1 cellular context compared by ENCODE assay signal in the genomic region with DNA sequence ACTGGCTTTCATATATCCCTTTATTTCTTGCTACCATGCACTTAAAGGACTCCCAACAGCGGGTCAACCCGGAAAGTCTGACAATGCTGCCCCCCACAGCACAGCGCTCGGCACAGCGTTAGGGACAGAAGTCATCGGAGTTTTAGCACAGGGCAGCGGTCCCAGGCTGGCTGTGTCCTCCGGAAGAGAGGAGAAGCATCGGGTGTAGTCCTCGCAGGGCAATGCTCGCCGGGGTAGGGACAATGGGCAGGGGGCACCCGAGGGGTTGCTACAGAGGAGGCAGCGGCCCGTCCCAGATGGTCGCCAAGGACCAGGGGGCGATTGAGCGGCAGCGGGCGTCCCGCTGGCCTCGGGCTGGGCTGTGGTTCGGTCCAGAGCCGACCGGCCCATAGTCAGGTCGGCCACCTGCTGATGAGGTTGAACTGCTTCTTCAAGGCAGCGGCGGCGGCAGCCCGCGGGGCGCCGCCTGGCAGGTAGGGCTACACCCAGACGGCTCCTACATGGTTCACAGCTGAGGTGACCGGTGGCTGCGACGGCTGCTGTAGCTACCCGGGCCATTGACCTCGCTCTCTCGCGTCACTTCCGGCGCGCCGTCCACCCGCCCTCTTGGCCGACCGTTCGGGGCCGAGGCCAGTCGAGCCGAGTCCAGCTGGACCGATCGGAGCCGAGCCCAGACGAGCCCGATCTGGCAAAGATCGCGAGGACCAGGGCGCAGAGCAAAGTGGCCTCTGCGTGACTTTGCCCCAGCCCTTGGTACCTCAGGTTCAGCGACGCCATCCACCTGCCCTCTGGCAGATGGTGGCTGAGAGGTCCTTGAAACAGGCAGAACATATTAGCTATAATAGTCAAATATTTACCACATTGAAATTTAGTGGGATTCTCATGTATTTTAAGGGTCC.
A peak's percentile ranks its signal among the peaks of the same experiment; 100 is the strongest.
TF ChIP-seq lines count a peak whose summit lies in the region.

No MANE protein-coding gene starts in this region.

TF ChIP-seq in K562, 482 proteins besides CTCF, POLR2A, EP300 and RAD21 (continued from another document and continues in another):
- TF ChIP-seq, protein P1, sequence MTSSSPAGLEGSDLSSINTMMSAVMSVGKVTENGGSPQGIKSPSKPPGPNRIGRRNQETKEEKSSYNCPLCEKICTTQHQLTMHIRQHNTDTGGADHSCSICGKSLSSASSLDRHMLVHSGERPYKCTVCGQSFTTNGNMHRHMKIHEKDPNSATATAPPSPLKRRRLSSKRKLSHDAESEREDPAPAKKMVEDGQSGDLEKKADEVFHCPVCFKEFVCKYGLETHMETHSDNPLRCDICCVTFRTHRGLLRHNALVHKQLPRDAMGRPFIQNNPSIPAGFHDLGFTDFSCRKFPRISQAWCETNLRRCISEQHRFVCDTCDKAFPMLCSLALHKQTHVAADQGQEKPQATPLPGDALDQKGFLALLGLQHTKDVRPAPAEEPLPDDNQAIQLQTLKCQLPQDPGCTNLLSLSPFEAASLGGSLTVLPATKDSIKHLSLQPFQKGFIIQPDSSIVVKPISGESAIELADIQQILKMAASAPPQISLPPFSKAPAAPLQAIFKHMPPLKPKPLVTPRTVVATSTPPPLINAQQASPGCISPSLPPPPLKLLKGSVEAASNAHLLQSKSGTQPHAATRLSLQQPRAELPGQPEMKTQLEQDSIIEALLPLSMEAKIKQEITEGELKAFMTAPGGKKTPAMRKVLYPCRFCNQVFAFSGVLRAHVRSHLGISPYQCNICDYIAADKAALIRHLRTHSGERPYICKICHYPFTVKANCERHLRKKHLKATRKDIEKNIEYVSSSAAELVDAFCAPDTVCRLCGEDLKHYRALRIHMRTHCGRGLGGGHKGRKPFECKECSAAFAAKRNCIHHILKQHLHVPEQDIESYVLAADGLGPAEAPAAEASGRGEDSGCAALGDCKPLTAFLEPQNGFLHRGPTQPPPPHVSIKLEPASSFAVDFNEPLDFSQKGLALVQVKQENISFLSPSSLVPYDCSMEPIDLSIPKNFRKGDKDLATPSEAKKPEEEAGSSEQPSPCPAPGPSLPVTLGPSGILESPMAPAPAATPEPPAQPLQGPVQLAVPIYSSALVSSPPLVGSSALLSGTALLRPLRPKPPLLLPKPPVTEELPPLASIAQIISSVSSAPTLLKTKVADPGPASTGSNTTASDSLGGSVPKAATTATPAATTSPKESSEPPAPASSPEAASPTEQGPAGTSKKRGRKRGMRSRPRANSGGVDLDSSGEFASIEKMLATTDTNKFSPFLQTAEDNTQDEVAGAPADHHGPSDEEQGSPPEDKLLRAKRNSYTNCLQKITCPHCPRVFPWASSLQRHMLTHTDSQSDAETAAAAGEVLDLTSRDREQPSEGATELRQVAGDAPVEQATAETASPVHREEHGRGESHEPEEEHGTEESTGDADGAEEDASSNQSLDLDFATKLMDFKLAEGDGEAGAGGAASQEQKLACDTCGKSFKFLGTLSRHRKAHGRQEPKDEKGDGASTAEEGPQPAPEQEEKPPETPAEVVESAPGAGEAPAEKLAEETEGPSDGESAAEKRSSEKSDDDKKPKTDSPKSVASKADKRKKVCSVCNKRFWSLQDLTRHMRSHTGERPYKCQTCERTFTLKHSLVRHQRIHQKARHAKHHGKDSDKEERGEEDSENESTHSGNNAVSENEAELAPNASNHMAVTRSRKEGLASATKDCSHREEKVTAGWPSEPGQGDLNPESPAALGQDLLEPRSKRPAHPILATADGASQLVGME (CRISPR knock-in tag; IDR thresholded peaks at IDR 0.05) = peak; percentile 39; the same call in 1 of the 2 replicates
- TF ChIP-seq MED1 (CRISPR knock-in tag; IDR thresholded peaks at IDR 0.05; ENCODE audit: borderline replicate concordance) (no peak), HMGXB4 (CRISPR knock-in tag; IDR thresholded peaks at IDR 0.05) (peak; percentile 42; the same call in 1 of the 2 replicates), POLR2H (tag; IDR thresholded peaks at IDR 0.05; ENCODE audit: low read depth) (peak; percentile 77), ZNF785 (CRISPR knock-in tag; IDR thresholded peaks at IDR 0.05) (no peak), PCBP2 (IDR thresholded peaks at IDR 0.05; ENCODE audit: low read depth, low read length, poor library complexity, severe bottlenecking) (no peak), TBP (optimal IDR thresholded peaks at IDR 0.05; ENCODE audit: low read depth, low read length) (peak; percentile 44), ARID2 (IDR thresholded peaks at IDR 0.05) (0 out of 2 replicates have a peak, but pooled peaks have one; percentile 16), PTBP1 (IDR thresholded peaks at IDR 0.05; ENCODE audit: low read depth, low read length) (no peak), ZNF184 (CRISPR knock-in tag; IDR thresholded peaks at IDR 0.05) (no peak), MIER1 (IDR thresholded peaks at IDR 0.05; ENCODE audit: low read depth) (no peak), IRF2 (CRISPR knock-in tag; IDR thresholded peaks at IDR 0.05) (no peak), CBX1 (IDR thresholded peaks at IDR 0.05; ENCODE audit: low read depth) (0 out of 2 replicates have a peak, but pooled peaks have one; percentile 73), ZBTB17 (CRISPR knock-in tag; IDR thresholded peaks at IDR 0.05) (peak; percentile 98), NFE2L1 (tag; IDR thresholded peaks at IDR 0.05; ENCODE audit: borderline replicate concordance, low read depth) (no peak), DACH1 (IDR thresholded peaks at IDR 0.05; ENCODE audit: partially characterized antibody) (peak; percentile 82), TRIM24 (IDR thresholded peaks at IDR 0.05) (peak in 1 of 2 experiments; percentile 58; a peak in 1 of 4 replicates), MYC (IDR thresholded peaks at IDR 0.05; ENCODE audit: low read depth, low read length) (peak; percentile 76), MYC (CRISPR knock-in tag; IDR thresholded peaks at IDR 0.05; ENCODE audit: borderline replicate concordance, low read depth) (no peak), NR3C1 (CRISPR knock-in tag; IDR thresholded peaks at IDR 0.05) (no peak), MEF2A (IDR thresholded peaks at IDR 0.05; ENCODE audit: control insufficient read depth, low read depth, low read length) (no peak), RAD51 (IDR thresholded peaks at IDR 0.05; ENCODE audit: borderline replicate concordance, low read depth) (no peak), THRAP3 (IDR thresholded peaks at IDR 0.05; ENCODE audit: borderline replicate concordance) (no peak), DDX20 (tag; IDR thresholded peaks at IDR 0.05; ENCODE audit: low read depth) (no peak), GTF2A2 (tag; IDR thresholded peaks at IDR 0.05) (no peak), SIN3B (IDR thresholded peaks at IDR 0.05; ENCODE audit: low read depth) (peak; percentile 93), PTRF (tag; IDR thresholded peaks at IDR 0.05) (no peak), TAF9B (IDR thresholded peaks at IDR 0.05; ENCODE audit: partially characterized antibody) (peak; percentile 57), NEUROD1 (IDR thresholded peaks at IDR 0.05; ENCODE audit: borderline replicate concordance, low read depth, low read length, partially characterized antibody) (peak; percentile 64), FOSL1 (tag; conservative IDR thresholded peaks at IDR 0.05) (no peak), ZFP30 (CRISPR knock-in tag; IDR thresholded peaks at IDR 0.05; ENCODE audit: borderline replicate concordance) (no peak), NONO (IDR thresholded peaks at IDR 0.05; ENCODE audit: low read depth in 2 of 2, low read length in 1 of 2) (peak in 1 of 2 experiments; percentile 45; a peak in 2 of 4 replicates), ZNF699 (CRISPR knock-in tag; IDR thresholded peaks at IDR 0.05; ENCODE audit: insufficient replicate concordance) (no peak), ARID3B (CRISPR knock-in tag; IDR thresholded peaks at IDR 0.05; ENCODE audit: borderline replicate concordance) (no peak), ELK3 (CRISPR knock-in tag; IDR thresholded peaks at IDR 0.05) (no peak), PHB (CRISPR knock-in tag; IDR thresholded peaks at IDR 0.05) (no peak), CTCFL (IDR thresholded peaks at IDR 0.05; ENCODE audit: borderline replicate concordance, insufficient read depth, low read depth, low read length, poor library complexity, severe bottlenecking) (no peak), ZNF668 (CRISPR knock-in tag; IDR thresholded peaks at IDR 0.05) (0 out of 2 replicates have a peak, but pooled peaks have one; percentile 49)
- TF ChIP-seq, protein P2, sequence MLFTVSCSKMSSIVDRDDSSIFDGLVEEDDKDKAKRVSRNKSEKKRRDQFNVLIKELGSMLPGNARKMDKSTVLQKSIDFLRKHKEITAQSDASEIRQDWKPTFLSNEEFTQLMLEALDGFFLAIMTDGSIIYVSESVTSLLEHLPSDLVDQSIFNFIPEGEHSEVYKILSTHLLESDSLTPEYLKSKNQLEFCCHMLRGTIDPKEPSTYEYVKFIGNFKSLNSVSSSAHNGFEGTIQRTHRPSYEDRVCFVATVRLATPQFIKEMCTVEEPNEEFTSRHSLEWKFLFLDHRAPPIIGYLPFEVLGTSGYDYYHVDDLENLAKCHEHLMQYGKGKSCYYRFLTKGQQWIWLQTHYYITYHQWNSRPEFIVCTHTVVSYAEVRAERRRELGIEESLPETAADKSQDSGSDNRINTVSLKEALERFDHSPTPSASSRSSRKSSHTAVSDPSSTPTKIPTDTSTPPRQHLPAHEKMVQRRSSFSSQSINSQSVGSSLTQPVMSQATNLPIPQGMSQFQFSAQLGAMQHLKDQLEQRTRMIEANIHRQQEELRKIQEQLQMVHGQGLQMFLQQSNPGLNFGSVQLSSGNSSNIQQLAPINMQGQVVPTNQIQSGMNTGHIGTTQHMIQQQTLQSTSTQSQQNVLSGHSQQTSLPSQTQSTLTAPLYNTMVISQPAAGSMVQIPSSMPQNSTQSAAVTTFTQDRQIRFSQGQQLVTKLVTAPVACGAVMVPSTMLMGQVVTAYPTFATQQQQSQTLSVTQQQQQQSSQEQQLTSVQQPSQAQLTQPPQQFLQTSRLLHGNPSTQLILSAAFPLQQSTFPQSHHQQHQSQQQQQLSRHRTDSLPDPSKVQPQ (CRISPR knock-in tag; IDR thresholded peaks at IDR 0.05; ENCODE audit: borderline replicate concordance) = no peak
- TF ChIP-seq, protein P3, sequence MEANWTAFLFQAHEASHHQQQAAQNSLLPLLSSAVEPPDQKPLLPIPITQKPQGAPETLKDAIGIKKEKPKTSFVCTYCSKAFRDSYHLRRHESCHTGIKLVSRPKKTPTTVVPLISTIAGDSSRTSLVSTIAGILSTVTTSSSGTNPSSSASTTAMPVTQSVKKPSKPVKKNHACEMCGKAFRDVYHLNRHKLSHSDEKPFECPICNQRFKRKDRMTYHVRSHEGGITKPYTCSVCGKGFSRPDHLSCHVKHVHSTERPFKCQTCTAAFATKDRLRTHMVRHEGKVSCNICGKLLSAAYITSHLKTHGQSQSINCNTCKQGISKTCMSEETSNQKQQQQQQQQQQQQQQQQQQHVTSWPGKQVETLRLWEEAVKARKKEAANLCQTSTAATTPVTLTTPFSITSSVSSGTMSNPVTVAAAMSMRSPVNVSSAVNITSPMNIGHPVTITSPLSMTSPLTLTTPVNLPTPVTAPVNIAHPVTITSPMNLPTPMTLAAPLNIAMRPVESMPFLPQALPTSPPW (CRISPR knock-in tag; IDR thresholded peaks at IDR 0.05) = peak; percentile 68
- TF ChIP-seq, protein P4, sequence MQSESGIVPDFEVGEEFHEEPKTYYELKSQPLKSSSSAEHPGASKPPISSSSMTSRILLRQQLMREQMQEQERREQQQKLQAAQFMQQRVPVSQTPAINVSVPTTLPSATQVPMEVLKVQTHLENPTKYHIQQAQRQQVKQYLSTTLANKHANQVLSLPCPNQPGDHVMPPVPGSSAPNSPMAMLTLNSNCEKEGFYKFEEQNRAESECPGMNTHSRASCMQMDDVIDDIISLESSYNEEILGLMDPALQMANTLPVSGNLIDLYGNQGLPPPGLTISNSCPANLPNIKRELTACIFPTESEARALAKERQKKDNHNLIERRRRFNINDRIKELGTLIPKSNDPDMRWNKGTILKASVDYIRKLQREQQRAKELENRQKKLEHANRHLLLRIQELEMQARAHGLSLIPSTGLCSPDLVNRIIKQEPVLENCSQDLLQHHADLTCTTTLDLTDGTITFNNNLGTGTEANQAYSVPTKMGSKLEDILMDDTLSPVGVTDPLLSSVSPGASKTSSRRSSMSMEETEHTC (IDR thresholded peaks at IDR 0.05) = no peak
